17 cellular contexts compared by ENCODE assay signal in genomic region chr18:79574938-79575525, GRCh38.
A peak's percentile ranks its signal among the peaks of the same experiment; 100 is the strongest.
DNase-seq lines count a peak whose midpoint lies in the region; ATAC-seq and TF ChIP-seq lines count a peak whose summit lies in the region.
"Had no signal": no experiment of that assay in that cellular context is flagged by ENCODE, and none has a peak within 500 bp of the region (broad histone marks: within the 10 kb centered on the region; RNA-seq: fewer than 3 reads in every experiment).

No MANE protein-coding gene starts in this region.

- H3K4me1 ChIP-seq in BLaER1, result peaks cover 67% of the 10 kb centered on the region
- H3K4me1 ChIP-seq: BE2C, parathyroid adenoma had no signal

- H3K27me3 ChIP-seq in BLaER1, result no peaks in the 10 kb centered on the region
- H3K27me3 ChIP-seq: BE2C had no signal

- TF ChIP-seq CTCF in activated B cell treated with CpG ODN at 0.5 μM for 24 hours (IDR thresholded peaks at IDR 0.05), result no peak

- peaks cover 2% of the 10 kb centered on the region for H3K36me3 Mint-ChIP-seq in activated B cell treated with CpG ODN at 0.5 μM for 24 hours (ENCODE audit: low read depth)
- H3K36me3 Mint-ChIP-seq in memory B cell, result peaks cover 4% of the 10 kb centered on the region

- H3K4me1 Mint-ChIP-seq in activated B cell treated with CpG ODN at 0.5 μM for 24 hours (peaks cover 14% of the 10 kb centered on the region), memory B cell (peaks cover 5% of the 10 kb centered on the region)

- DNase-seq in activated B cell treated with CpG ODN at 0.5 μM for 24 hours (peak; percentile 12), memory B cell (ENCODE audit: low spot score in 2 of 2) (no peak), DMS153 (lab: John Stamatoyannopoulos, UW) (no peak), CD1c-positive myeloid dendritic cell (ENCODE audit: extremely low spot score) (no peak)
- DNase-seq in stimulated activated CD8-positive, alpha-beta memory T cell treated with anti-CD3 and anti-CD28 coated beads, Interleukin-4, amount 100 ng/mL, for 48 hours, result no peak
- DNase-seq: BE2C; effector CD4-positive, alpha-beta T cell; EL; gastrocnemius medialis; Karpas-422; NCI-H2029 treated with DMSO at 0.1 percent for 48 hours had no signal

- H3K9ac ChIP-seq in BLaER1, result peak overlapping the region; percentile 66
- H3K9ac ChIP-seq: parathyroid adenoma had no signal

- H3K27me3 Mint-ChIP-seq in activated B cell treated with CpG ODN at 0.5 μM for 24 hours (no peaks in the 10 kb centered on the region), memory B cell (peaks cover 2% of the 10 kb centered on the region)
- H3K27me3 Mint-ChIP-seq: stimulated activated naive CD8-positive, alpha-beta T cell treated with anti-CD3 and anti-CD28 coated beads, Interleukin-15, Interleukin-2, amounts not matched to agents 100 ng/mL and 50 ng/mL, for 24 hours had no signal

- CTCF ChIA-PET in activated B cell treated with CpG ODN at 0.5 μM for 24 hours (lab: Charles Lee), result no interaction called here

- no peaks in the 10 kb centered on the region for H4K20me1 ChIP-seq in BLaER1

- peak overlapping the region; percentile 27; the same call in 1 of the 2 replicates for H3K4me3 ChIP-seq in BLaER1
- H3K4me3 ChIP-seq: gastrocnemius medialis had no signal

- H3K4me3 Mint-ChIP-seq in activated B cell treated with CpG ODN at 0.5 μM for 24 hours (no peak overlapping the region), memory B cell (peak overlapping the region; percentile 25)
- H3K4me3 Mint-ChIP-seq: stimulated activated naive CD8-positive, alpha-beta T cell treated with anti-CD3 and anti-CD28 coated beads, Interleukin-15, Interleukin-2, amounts not matched to agents 100 ng/mL and 50 ng/mL, for 24 hours had no signal

- POLR2A ChIA-PET in activated B cell treated with CpG ODN at 0.5 μM for 24 hours (lab: Charles Lee), result no interaction called here

- peak; percentile 58 for ATAC-seq in HG03175 (IDR thresholded peaks at IDR 0.05; ENCODE audit: unreplicated experiment)
- ATAC-seq in activated B cell treated with CpG ODN at 0.5 μM for 24 hours (ENCODE audit: low read depth), result peak; percentile 7
- peak; percentile 78 for ATAC-seq in memory B cell (ENCODE audit: low read depth)
- ATAC-seq in HG02571 (IDR thresholded peaks at IDR 0.05; ENCODE audit: unreplicated experiment), result no peak
- ATAC-seq: gastrocnemius medialis, left colon had no signal

- H3K4me2 ChIP-seq in BLaER1, result peak overlapping the region; percentile 94

- H3K27ac ChIP-seq in BLaER1, result peak overlapping the region; percentile 73
- H3K27ac ChIP-seq: parathyroid adenoma had no signal

- intact Hi-C loops in activated B cell treated with CpG ODN at 0.5 μM for 24 hours (cut with micrococcal nuclease), result no loop called here

- H3K27ac Mint-ChIP-seq in activated B cell treated with CpG ODN at 0.5 μM for 24 hours (no peak overlapping the region), memory B cell (peak overlapping the region; percentile 17)
- H3K27ac Mint-ChIP-seq: stimulated activated naive CD8-positive, alpha-beta T cell treated with anti-CD3 and anti-CD28 coated beads, Interleukin-15, Interleukin-2, amounts not matched to agents 100 ng/mL and 50 ng/mL, for 24 hours had no signal

- peaks cover 5% of the 10 kb centered on the region for H3K9me3 Mint-ChIP-seq in activated B cell treated with CpG ODN at 0.5 μM for 24 hours
- H3K9me3 Mint-ChIP-seq in memory B cell, result peaks cover 4% of the 10 kb centered on the region

- H3K36me3 ChIP-seq in BLaER1, result no peaks in the 10 kb centered on the region; the same call in 1 of the 2 replicates
- H3K36me3 ChIP-seq: BE2C, gastrocnemius medialis had no signal

- H3K9me3 ChIP-seq in BLaER1, result peaks cover 31% of the 10 kb centered on the region
- H3K9me3 ChIP-seq: BE2C had no signal
